In the genomic region with DNA sequence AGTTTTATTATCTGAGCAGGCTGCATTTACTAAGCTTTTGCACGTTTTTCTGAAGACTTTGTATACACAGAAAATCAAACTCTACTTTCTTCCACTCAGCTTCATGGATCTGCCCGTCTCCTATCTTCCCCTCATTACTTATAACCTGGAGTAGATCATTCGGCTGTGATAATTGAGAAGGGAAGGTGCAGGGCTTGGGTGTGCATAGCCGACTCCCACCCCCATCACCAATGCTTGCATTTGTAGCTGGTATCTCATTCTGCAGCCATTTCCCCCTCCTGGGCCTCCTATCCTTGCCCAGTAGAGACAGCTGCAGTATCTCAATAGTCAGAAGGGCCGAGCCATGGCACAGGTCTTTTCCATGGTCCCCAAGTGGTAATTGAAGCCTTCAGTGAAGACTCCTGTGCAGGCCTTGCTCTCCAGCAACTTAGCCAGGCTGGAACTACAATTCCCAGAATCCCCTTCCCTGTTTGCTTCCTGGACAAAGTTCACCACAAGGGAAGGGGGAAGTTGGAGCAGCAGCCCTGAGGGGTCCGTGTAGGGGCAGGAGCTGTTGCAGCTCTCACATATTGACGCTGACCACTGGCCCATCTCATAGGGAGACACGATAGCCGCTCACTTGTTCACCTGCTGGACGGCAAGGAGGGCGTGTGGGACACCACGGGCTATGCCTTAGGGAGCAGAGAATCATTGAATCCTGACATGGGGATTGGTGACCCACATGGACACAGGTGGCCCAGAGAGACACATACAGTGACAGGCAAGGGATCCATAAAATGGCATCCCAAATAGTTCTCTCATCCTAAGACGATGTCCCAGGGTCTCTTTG, we compare ENCODE assay signal across 1 cellular context.
TF ChIP-seq lines count a peak whose summit lies in the region.

No MANE protein-coding gene starts in this region.

TF ChIP-seq in K562, 482 proteins besides CTCF, POLR2A, EP300 and RAD21 (continued from another document and continues in another):
- TF ChIP-seq, protein P1, sequence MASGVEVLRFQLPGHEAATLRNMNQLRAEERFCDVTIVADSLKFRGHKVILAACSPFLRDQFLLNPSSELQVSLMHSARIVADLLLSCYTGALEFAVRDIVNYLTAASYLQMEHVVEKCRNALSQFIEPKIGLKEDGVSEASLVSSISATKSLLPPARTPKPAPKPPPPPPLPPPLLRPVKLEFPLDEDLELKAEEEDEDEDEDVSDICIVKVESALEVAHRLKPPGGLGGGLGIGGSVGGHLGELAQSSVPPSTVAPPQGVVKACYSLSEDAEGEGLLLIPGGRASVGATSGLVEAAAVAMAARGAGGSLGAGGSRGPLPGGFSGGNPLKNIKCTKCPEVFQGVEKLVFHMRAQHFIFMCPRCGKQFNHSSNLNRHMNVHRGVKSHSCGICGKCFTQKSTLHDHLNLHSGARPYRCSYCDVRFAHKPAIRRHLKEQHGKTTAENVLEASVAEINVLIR (CRISPR knock-in tag; IDR thresholded peaks at IDR 0.05) = no peak
- TF ChIP-seq ZNF146 (CRISPR knock-in tag; IDR thresholded peaks at IDR 0.05; ENCODE audit: unreplicated experiment) = no peak
- TF ChIP-seq NUFIP1 (IDR thresholded peaks at IDR 0.05; ENCODE audit: partially characterized antibody) = no peak
- TF ChIP-seq, protein P2, sequence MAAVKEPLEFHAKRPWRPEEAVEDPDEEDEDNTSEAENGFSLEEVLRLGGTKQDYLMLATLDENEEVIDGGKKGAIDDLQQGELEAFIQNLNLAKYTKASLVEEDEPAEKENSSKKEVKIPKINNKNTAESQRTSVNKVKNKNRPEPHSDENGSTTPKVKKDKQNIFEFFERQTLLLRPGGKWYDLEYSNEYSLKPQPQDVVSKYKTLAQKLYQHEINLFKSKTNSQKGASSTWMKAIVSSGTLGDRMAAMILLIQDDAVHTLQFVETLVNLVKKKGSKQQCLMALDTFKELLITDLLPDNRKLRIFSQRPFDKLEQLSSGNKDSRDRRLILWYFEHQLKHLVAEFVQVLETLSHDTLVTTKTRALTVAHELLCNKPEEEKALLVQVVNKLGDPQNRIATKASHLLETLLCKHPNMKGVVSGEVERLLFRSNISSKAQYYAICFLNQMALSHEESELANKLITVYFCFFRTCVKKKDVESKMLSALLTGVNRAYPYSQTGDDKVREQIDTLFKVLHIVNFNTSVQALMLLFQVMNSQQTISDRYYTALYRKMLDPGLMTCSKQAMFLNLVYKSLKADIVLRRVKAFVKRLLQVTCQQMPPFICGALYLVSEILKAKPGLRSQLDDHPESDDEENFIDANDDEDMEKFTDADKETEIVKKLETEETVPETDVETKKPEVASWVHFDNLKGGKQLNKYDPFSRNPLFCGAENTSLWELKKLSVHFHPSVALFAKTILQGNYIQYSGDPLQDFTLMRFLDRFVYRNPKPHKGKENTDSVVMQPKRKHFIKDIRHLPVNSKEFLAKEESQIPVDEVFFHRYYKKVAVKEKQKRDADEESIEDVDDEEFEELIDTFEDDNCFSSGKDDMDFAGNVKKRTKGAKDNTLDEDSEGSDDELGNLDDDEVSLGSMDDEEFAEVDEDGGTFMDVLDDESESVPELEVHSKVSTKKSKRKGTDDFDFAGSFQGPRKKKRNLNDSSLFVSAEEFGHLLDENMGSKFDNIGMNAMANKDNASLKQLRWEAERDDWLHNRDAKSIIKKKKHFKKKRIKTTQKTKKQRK (IDR thresholded peaks at IDR 0.05; ENCODE audit: borderline replicate concordance, low read depth, low read length) = no peak
- TF ChIP-seq, protein P3, sequence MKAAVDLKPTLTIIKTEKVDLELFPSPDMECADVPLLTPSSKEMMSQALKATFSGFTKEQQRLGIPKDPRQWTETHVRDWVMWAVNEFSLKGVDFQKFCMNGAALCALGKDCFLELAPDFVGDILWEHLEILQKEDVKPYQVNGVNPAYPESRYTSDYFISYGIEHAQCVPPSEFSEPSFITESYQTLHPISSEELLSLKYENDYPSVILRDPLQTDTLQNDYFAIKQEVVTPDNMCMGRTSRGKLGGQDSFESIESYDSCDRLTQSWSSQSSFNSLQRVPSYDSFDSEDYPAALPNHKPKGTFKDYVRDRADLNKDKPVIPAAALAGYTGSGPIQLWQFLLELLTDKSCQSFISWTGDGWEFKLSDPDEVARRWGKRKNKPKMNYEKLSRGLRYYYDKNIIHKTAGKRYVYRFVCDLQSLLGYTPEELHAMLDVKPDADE (conservative IDR thresholded peaks at IDR 0.05; ENCODE audit: control insufficient read depth, low read depth, low read length) = peak; percentile 73
- TF ChIP-seq COPS2 (conservative IDR thresholded peaks at IDR 0.05) = no peak
- TF ChIP-seq, protein P4, sequence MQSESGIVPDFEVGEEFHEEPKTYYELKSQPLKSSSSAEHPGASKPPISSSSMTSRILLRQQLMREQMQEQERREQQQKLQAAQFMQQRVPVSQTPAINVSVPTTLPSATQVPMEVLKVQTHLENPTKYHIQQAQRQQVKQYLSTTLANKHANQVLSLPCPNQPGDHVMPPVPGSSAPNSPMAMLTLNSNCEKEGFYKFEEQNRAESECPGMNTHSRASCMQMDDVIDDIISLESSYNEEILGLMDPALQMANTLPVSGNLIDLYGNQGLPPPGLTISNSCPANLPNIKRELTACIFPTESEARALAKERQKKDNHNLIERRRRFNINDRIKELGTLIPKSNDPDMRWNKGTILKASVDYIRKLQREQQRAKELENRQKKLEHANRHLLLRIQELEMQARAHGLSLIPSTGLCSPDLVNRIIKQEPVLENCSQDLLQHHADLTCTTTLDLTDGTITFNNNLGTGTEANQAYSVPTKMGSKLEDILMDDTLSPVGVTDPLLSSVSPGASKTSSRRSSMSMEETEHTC (IDR thresholded peaks at IDR 0.05) = no peak
- no peak for TF ChIP-seq BRD4 (IDR thresholded peaks at IDR 0.05)
- TF ChIP-seq, protein P5, sequence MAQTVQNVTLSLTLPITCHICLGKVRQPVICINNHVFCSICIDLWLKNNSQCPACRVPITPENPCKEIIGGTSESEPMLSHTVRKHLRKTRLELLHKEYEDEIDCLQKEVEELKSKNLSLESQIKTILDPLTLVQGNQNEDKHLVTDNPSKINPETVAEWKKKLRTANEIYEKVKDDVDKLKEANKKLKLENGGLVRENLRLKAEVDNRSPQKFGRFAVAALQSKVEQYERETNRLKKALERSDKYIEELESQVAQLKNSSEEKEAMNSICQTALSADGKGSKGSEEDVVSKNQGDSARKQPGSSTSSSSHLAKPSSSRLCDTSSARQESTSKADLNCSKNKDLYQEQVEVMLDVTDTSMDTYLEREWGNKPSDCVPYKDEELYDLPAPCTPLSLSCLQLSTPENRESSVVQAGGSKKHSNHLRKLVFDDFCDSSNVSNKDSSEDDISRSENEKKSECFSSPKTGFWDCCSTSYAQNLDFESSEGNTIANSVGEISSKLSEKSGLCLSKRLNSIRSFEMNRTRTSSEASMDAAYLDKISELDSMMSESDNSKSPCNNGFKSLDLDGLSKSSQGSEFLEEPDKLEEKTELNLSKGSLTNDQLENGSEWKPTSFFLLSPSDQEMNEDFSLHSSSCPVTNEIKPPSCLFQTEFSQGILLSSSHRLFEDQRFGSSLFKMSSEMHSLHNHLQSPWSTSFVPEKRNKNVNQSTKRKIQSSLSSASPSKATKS (CRISPR knock-in tag; IDR thresholded peaks at IDR 0.05) = no peak
- TF ChIP-seq, protein P6, sequence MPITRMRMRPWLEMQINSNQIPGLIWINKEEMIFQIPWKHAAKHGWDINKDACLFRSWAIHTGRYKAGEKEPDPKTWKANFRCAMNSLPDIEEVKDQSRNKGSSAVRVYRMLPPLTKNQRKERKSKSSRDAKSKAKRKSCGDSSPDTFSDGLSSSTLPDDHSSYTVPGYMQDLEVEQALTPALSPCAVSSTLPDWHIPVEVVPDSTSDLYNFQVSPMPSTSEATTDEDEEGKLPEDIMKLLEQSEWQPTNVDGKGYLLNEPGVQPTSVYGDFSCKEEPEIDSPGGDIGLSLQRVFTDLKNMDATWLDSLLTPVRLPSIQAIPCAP (CRISPR knock-in tag; IDR thresholded peaks at IDR 0.05; ENCODE audit: borderline replicate concordance) = no peak
- TF ChIP-seq NFE2 (IDR thresholded peaks at IDR 0.05; ENCODE audit: low read depth) = no peak
- peak; percentile 97 for TF ChIP-seq HCFC1 (IDR thresholded peaks at IDR 0.05; ENCODE audit: low read depth, low read length)
- no peak for TF ChIP-seq SIN3A (IDR thresholded peaks at IDR 0.05; ENCODE audit: borderline replicate concordance in 2 of 2, control insufficient read depth in 1 of 2, low read depth in 2 of 2, low read length in 2 of 2)
- no peak for TF ChIP-seq NEUROD1 (IDR thresholded peaks at IDR 0.05; ENCODE audit: borderline replicate concordance, low read depth, low read length, partially characterized antibody)
- TF ChIP-seq LEF1 (IDR thresholded peaks at IDR 0.05) = no peak
- TF ChIP-seq, protein P7, sequence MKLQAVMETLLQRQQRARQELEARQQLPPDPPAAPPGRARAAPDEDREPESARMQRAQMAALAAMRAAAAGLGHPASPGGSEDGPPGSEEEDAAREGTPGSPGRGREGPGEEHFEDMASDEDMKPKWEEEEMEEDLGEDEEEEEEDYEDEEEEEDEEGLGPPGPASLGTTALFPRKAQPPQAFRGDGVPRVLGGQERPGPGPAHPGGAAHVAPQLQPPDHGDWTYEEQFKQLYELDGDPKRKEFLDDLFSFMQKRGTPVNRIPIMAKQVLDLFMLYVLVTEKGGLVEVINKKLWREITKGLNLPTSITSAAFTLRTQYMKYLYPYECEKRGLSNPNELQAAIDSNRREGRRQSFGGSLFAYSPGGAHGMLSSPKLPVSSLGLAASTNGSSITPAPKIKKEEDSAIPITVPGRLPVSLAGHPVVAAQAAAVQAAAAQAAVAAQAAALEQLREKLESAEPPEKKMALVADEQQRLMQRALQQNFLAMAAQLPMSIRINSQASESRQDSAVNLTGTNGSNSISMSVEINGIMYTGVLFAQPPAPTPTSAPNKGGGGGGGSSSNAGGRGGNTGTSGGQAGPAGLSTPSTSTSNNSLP (IDR thresholded peaks at IDR 0.05; ENCODE audit: borderline replicate concordance, low read depth, low read length) = no peak
- TF ChIP-seq PCBP2 (IDR thresholded peaks at IDR 0.05; ENCODE audit: low read depth, low read length, poor library complexity, severe bottlenecking) = no peak
- TF ChIP-seq ILK (tag; IDR thresholded peaks at IDR 0.05; ENCODE audit: borderline replicate concordance, low read depth) = no peak
- no peak for TF ChIP-seq CHD2 (IDR thresholded peaks at IDR 0.05; ENCODE audit: low read depth, low read length)
- peak; percentile 37; the same call in 1 of the 2 replicates for TF ChIP-seq ZNF311 (CRISPR knock-in tag; IDR thresholded peaks at IDR 0.05)
- TF ChIP-seq MEF2D (tag; conservative IDR thresholded peaks at IDR 0.05; ENCODE audit: low read depth) = no peak
- 0 out of 2 replicates have a peak, but pooled peaks have one; percentile 19 for TF ChIP-seq JUN (IDR thresholded peaks at IDR 0.05; ENCODE audit: borderline replicate concordance, low read depth, low read length)
- TF ChIP-seq JUN (CRISPR knock-in tag; IDR thresholded peaks at IDR 0.05; ENCODE audit: borderline replicate concordance) = no peak
- peak; percentile 65 for TF ChIP-seq NCOA1 (IDR thresholded peaks at IDR 0.05; ENCODE audit: low read depth)
- peak; percentile 88 for TF ChIP-seq MTA2 (IDR thresholded peaks at IDR 0.05; ENCODE audit: low read depth)
- no peak for TF ChIP-seq PPARD (CRISPR knock-in tag; IDR thresholded peaks at IDR 0.05)
- TF ChIP-seq, protein P8, sequence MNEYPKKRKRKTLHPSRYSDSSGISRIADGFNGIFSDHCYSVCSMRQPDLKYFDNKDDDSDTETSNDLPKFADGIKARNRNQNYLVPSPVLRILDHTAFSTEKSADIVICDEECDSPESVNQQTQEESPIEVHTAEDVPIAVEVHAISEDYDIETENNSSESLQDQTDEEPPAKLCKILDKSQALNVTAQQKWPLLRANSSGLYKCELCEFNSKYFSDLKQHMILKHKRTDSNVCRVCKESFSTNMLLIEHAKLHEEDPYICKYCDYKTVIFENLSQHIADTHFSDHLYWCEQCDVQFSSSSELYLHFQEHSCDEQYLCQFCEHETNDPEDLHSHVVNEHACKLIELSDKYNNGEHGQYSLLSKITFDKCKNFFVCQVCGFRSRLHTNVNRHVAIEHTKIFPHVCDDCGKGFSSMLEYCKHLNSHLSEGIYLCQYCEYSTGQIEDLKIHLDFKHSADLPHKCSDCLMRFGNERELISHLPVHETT (CRISPR knock-in tag; conservative IDR thresholded peaks at IDR 0.05 in 1 of 2, IDR thresholded peaks at IDR 0.05 in 1 of 2) = peak in 1 of 2 experiments; percentile 52; a peak in 1 of 4 replicates
- TF ChIP-seq, protein P9, sequence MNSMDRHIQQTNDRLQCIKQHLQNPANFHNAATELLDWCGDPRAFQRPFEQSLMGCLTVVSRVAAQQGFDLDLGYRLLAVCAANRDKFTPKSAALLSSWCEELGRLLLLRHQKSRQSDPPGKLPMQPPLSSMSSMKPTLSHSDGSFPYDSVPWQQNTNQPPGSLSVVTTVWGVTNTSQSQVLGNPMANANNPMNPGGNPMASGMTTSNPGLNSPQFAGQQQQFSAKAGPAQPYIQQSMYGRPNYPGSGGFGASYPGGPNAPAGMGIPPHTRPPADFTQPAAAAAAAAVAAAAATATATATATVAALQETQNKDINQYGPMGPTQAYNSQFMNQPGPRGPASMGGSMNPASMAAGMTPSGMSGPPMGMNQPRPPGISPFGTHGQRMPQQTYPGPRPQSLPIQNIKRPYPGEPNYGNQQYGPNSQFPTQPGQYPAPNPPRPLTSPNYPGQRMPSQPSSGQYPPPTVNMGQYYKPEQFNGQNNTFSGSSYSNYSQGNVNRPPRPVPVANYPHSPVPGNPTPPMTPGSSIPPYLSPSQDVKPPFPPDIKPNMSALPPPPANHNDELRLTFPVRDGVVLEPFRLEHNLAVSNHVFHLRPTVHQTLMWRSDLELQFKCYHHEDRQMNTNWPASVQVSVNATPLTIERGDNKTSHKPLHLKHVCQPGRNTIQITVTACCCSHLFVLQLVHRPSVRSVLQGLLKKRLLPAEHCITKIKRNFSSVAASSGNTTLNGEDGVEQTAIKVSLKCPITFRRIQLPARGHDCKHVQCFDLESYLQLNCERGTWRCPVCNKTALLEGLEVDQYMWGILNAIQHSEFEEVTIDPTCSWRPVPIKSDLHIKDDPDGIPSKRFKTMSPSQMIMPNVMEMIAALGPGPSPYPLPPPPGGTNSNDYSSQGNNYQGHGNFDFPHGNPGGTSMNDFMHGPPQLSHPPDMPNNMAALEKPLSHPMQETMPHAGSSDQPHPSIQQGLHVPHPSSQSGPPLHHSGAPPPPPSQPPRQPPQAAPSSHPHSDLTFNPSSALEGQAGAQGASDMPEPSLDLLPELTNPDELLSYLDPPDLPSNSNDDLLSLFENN (IDR thresholded peaks at IDR 0.05; ENCODE audit: low read depth in 2 of 2, low read length in 2 of 2) = no peak
- peak; percentile 59; the same call in 1 of the 2 replicates for TF ChIP-seq ELF4 (CRISPR knock-in tag; IDR thresholded peaks at IDR 0.05)
- TF ChIP-seq, protein P10, sequence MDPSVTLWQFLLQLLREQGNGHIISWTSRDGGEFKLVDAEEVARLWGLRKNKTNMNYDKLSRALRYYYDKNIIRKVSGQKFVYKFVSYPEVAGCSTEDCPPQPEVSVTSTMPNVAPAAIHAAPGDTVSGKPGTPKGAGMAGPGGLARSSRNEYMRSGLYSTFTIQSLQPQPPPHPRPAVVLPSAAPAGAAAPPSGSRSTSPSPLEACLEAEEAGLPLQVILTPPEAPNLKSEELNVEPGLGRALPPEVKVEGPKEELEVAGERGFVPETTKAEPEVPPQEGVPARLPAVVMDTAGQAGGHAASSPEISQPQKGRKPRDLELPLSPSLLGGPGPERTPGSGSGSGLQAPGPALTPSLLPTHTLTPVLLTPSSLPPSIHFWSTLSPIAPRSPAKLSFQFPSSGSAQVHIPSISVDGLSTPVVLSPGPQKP (CRISPR knock-in tag; IDR thresholded peaks at IDR 0.05) = no peak
- TF ChIP-seq ADNP (tag; IDR thresholded peaks at IDR 0.05) = no peak
- TF ChIP-seq ZNF224 (CRISPR knock-in tag; IDR thresholded peaks at IDR 0.05) = no peak
- no peak for TF ChIP-seq MAFG (tag; conservative IDR thresholded peaks at IDR 0.05)
- no peak for TF ChIP-seq ZNF184 (CRISPR knock-in tag; IDR thresholded peaks at IDR 0.05)
- TF ChIP-seq ZBED1 (IDR thresholded peaks at IDR 0.05) = no peak
- peak; percentile 82 for TF ChIP-seq SMAD4 (CRISPR knock-in tag; conservative IDR thresholded peaks at IDR 0.05)
